27 cellular contexts compared by ENCODE assay signal in the genomic region with DNA sequence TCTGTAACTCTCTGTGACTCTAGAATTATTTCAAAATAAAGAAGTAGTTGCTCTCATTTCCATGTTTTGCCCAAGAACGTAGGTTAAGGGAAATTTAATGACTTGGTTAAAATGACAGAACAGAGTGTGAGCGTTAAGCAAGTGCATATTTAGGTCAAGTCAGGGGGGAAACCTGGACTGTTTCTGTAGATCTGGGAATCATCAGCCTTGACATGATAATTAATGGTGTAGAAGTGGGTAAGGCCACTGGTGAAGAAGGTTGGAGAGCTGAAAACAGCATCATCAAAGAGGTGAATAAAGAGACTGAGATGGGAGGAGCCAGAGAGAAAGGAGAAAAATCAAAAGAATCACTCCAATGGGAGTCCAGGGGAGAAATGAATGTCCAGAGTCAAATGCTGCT. TPM values are rescaled to one million over a fixed set of nuclear protein-coding genes. Genes with fewer than 3 reads are reported as not detected.
A peak's percentile ranks its signal among the peaks of the same experiment; 100 is the strongest.
DNase-seq lines count a peak whose midpoint lies in the region; ATAC-seq and TF ChIP-seq lines count a peak whose summit lies in the region.
"Had no signal": no experiment of that assay in that cellular context is flagged by ENCODE, and none has a peak within 500 bp of the region (broad histone marks: within the 10 kb centered on the region; RNA-seq: fewer than 3 reads in every experiment).

No MANE protein-coding gene starts in this region.

- no peaks in the 10 kb centered on the region for H3K9me3 ChIP-seq in GM23248 (ENCODE audit: low read depth)
- no peaks in the 10 kb centered on the region for H3K9me3 ChIP-seq in right cardiac atrium (ENCODE audit: control insufficient read depth, low read length)
- H3K9me3 ChIP-seq in sigmoid colon: no peaks in the 10 kb centered on the region

- H3K4me3 ChIP-seq in GM23248: no peak overlapping the region
- H3K4me3 ChIP-seq in right cardiac atrium (ENCODE audit: low read length): no peak overlapping the region
- H3K4me3 ChIP-seq in sigmoid colon: no peak overlapping the region
- H3K4me3 ChIP-seq: lung, neural progenitor cell, PC-9 had no signal

- peak overlapping the region; percentile 28; the same call in 1 of the 2 replicates for H3K9ac ChIP-seq in GM23248
- H3K9ac ChIP-seq: neural progenitor cell had no signal

- no peaks in the 10 kb centered on the region for H3K79me2 ChIP-seq in GM23248 (ENCODE audit: insufficient read depth)

- H3K36me3 ChIP-seq in GM23248 (ENCODE audit: low read depth) (no peaks in the 10 kb centered on the region), sigmoid colon (no peaks in the 10 kb centered on the region)
- H3K36me3 ChIP-seq: neural progenitor cell had no signal

- H2AFZ ChIP-seq in GM23248: 0 out of 2 replicates have a peak overlapping the region, but pooled peaks have one; percentile 48
- H2AFZ ChIP-seq: neural progenitor cell, PC-9 had no signal

- H3K4me3 Mint-ChIP-seq in activated T-cell treated with anti-CD3 and anti-CD28 coated beads, Interleukin-2, amount 50 U/mL, for 4 hours: no peak overlapping the region
- H3K4me3 Mint-ChIP-seq: activated CD4-positive, alpha-beta T cell treated with anti-CD3 and anti-CD28 coated beads, Interleukin-2, amount 10 ng/mL, durations not matched to agents 7 days and 5 days; activated naive CD4-positive, alpha-beta T cell treated with anti-CD3 and anti-CD28 coated beads for 36 hours; activated T-helper 1 cell treated with anti-CD3 and anti-CD28 coated beads, Interleukin-12 subunit alpha, Interleukin-12 subunit beta, Interleukin-2, Interleukin-4 antibody, amounts not matched to agents 30 ng/mL and 10 ng/mL and 1 ng/mL, durations not matched to agents 14 hours and 24 hours and 36 hours; B cell; CD8-positive, alpha-beta T cell; dendritic cell treated with granulocyte-macrophage colony-stimulating factor and Interleukin-4, amounts not matched to agents 40 ng/mL and 50 ng/mL, for 4 days; neural progenitor cell; stimulated activated naive B cell treated with anti-CD40 and anti-IgM and Interleukin-4, amounts not matched to agents 10 μg/mL and 1 μg/mL and 100 μg/mL, for 72 hours had no signal

- 54 to 55% methylated on average over 2 of the region's 2 CpGs for WGBS in GM23248 (ENCODE audit: low coverage in 1 of 2, low lambda C conversion rate in 2 of 2, missing lambda C conversion rate in 2 of 2), 2 experiments
- 72% methylated on average over 2 of the region's 2 CpGs for WGBS in right cardiac atrium
- 82 to 85% methylated on average over 2 of the region's 2 CpGs for WGBS in sigmoid colon, 2 donors

- no peaks in the 10 kb centered on the region for H3K36me3 Mint-ChIP-seq in activated T-cell treated with anti-CD3 and anti-CD28 coated beads, Interleukin-2, amount 50 U/mL, for 4 hours (ENCODE audit: insufficient read depth)
- H3K36me3 Mint-ChIP-seq: CD8-positive, alpha-beta T cell; neural progenitor cell had no signal

- H3K4me2 ChIP-seq in GM23248 (ENCODE audit: unreplicated experiment): no peak overlapping the region
- H3K4me2 ChIP-seq: neural progenitor cell, PC-9 had no signal

- in situ Hi-C loops in GM23248 (cut with MboI): no loop called here

- no peaks in the 10 kb centered on the region for H3K9me3 Mint-ChIP-seq in activated T-cell treated with anti-CD3 and anti-CD28 coated beads, Interleukin-2, amount 50 U/mL, for 4 hours
- H3K9me3 Mint-ChIP-seq: activated CD4-positive, alpha-beta T cell treated with anti-CD3 and anti-CD28 coated beads, Interleukin-2, amount 10 ng/mL, durations not matched to agents 7 days and 5 days; activated naive CD4-positive, alpha-beta T cell treated with anti-CD3 and anti-CD28 coated beads for 36 hours; activated T-helper 1 cell treated with anti-CD3 and anti-CD28 coated beads, Interleukin-12 subunit alpha, Interleukin-12 subunit beta, Interleukin-2, Interleukin-4 antibody, amounts not matched to agents 30 ng/mL and 10 ng/mL and 1 ng/mL, durations not matched to agents 14 hours and 24 hours and 36 hours; CD8-positive, alpha-beta T cell; dendritic cell treated with granulocyte-macrophage colony-stimulating factor and Interleukin-4, amounts not matched to agents 40 ng/mL and 50 ng/mL, for 4 days; HFFc6; neural progenitor cell; stimulated activated naive B cell treated with anti-CD40 and anti-IgM and Interleukin-4, amounts not matched to agents 10 μg/mL and 1 μg/mL and 100 μg/mL, for 72 hours had no signal

- H3K4me1 ChIP-seq in GM23248 (ENCODE audit: insufficient read depth) (peaks cover 50% of the 10 kb centered on the region), right cardiac atrium (ENCODE audit: control insufficient read depth, insufficient read depth, low read length) (peaks cover 8% of the 10 kb centered on the region), sigmoid colon (peaks cover 0 to 81% (median 68%) of the 10 kb centered on the region in 4 donors)
- H3K4me1 ChIP-seq: neural progenitor cell had no signal

- no peak for DNase-seq in GM23248
- peak; percentile 78 for DNase-seq in SK-N-DZ (ENCODE audit: low spot score)
- no peak for DNase-seq in right cardiac atrium
- DNase-seq in sigmoid colon: no peak
- DNase-seq in activated CD4-positive, alpha-beta T cell treated with anti-CD3 and anti-CD28 coated beads, Interleukin-2, amount 50 U/mL, for 4 hours: no peak
- DNase-seq in GF-D8 (lab: John Stamatoyannopoulos, UW): no peak
- no peak for DNase-seq in NCI-H1694 treated with DMSO at 0.1 percent for 48 hours (lab: John Stamatoyannopoulos, UW)
- DNase-seq in activated T-cell treated with anti-CD3 and anti-CD28 coated beads, Interleukin-2, amount 50 U/mL, for 4 hours: no peak
- DNase-seq: activated CD4-positive, alpha-beta T cell treated with anti-CD3 and anti-CD28 coated beads, Interleukin-2, amount 10 ng/mL, durations not matched to agents 7 days and 5 days; activated naive CD4-positive, alpha-beta T cell treated with anti-CD3 and anti-CD28 coated beads for 36 hours; amygdala; CD8-positive, alpha-beta T cell; central memory CD4-positive, alpha-beta T cell; GOT3; Karpas-422; NCI-H1436; NK-92 treated with Interleukin-12 subunit alpha and Interleukin-12 subunit beta, amount 100 ng/mL, for 24 hours; PC-9; SIG-M5; stimulated activated CD4-positive, alpha-beta T cell treated with anti-CD3 and anti-CD28 coated beads, Interleukin-15, amount 100 ng/mL, for 24 hours; stimulated activated naive B cell treated with anti-CD40 and anti-IgM and Interleukin-4, amounts not matched to agents 10 μg/mL and 1 μg/mL and 100 μg/mL, for 72 hours had no signal

- no peak for TF ChIP-seq CTCF in sigmoid colon (IDR thresholded peaks at IDR 0.05)

- peak overlapping the region; percentile 65 for H3K27ac ChIP-seq in GM23248
- H3K27ac ChIP-seq in right cardiac atrium (ENCODE audit: low read length): peak overlapping the region; percentile 75
- peak overlapping the region; percentile 81 to 89 (median 85) for H3K27ac ChIP-seq in sigmoid colon
- H3K27ac ChIP-seq: neural progenitor cell, PC-9 had no signal

- no peaks in the 10 kb centered on the region for H4K20me1 ChIP-seq in GM23248 (ENCODE audit: insufficient read depth)

- H3K9me2 ChIP-seq in GM23248 (ENCODE audit: insufficient read depth): no peaks in the 10 kb centered on the region

- TF ChIP-seq POLR2A in sigmoid colon (IDR thresholded peaks at IDR 0.05): no peak

- intact Hi-C loops in right cardiac atrium (cut with DNase I) (loop anchor here in 2 of 4 donors (10.0 kb wide), 1 partner anchor 50 kb away; the partner anchor contains the start of gene STK38L (in 2 of the 2)), sigmoid colon (cut with DNase I) (loop anchor here (1.0 to 10.0 kb wide), 5 partner anchors 15 to 450 kb away; partner anchors contain the start of gene MED21)

- peaks cover 51% of the 10 kb centered on the region for H3F3A ChIP-seq in GM23248 (ENCODE audit: insufficient read depth)

- H3K4me1 Mint-ChIP-seq in activated T-cell treated with anti-CD3 and anti-CD28 coated beads, Interleukin-2, amount 50 U/mL, for 4 hours (ENCODE audit: low read depth): no peaks in the 10 kb centered on the region
- H3K4me1 Mint-ChIP-seq: activated CD4-positive, alpha-beta T cell treated with anti-CD3 and anti-CD28 coated beads, Interleukin-2, amount 10 ng/mL, durations not matched to agents 7 days and 5 days; B cell; neural progenitor cell had no signal

- H3K27me3 ChIP-seq in GM23248 (replicated peaks; ENCODE audit: insufficient read depth) (no peaks in the 10 kb centered on the region), right cardiac atrium (ENCODE audit: control insufficient read depth, insufficient read depth) (no peaks in the 10 kb centered on the region), sigmoid colon (no peaks in the 10 kb centered on the region)
- H3K27me3 ChIP-seq: neural progenitor cell had no signal

- no peak for ATAC-seq in right cardiac atrium
- ATAC-seq in activated T-cell treated with anti-CD3 and anti-CD28 coated beads, Interleukin-2, amount 50 U/mL, for 4 hours: no peak
- ATAC-seq: CD8-positive, alpha-beta T cell; stimulated activated naive B cell treated with anti-CD40 and anti-IgM and Interleukin-4, amounts not matched to agents 10 μg/mL and 1 μg/mL and 100 μg/mL, for 72 hours had no signal

- H3K27me3 Mint-ChIP-seq in activated T-cell treated with anti-CD3 and anti-CD28 coated beads, Interleukin-2, amount 50 U/mL, for 4 hours (ENCODE audit: low read depth): no peaks in the 10 kb centered on the region
- H3K27me3 Mint-ChIP-seq: activated CD4-positive, alpha-beta T cell treated with anti-CD3 and anti-CD28 coated beads, Interleukin-2, amount 10 ng/mL, durations not matched to agents 7 days and 5 days; B cell; dendritic cell treated with granulocyte-macrophage colony-stimulating factor and Interleukin-4, amounts not matched to agents 40 ng/mL and 50 ng/mL, for 4 days; stimulated activated naive B cell treated with anti-CD40 and anti-IgM and Interleukin-4, amounts not matched to agents 10 μg/mL and 1 μg/mL and 100 μg/mL, for 72 hours had no signal

- TF ChIP-seq EP300 in sigmoid colon (IDR thresholded peaks at IDR 0.05): peak; percentile 73 to 94 (median 94)

RNA-seq across cellular contexts. Expression of gene STK38L, which starts 49.4 kb away (rescaled TPM):
- total RNA-seq in GM23248 (2014; rRNA removed; shearing (Covaris generic)): 16.8 and 38.7 TPM in 2 replicates
- polyA plus RNA-seq in GM23248 (2016; fragmentation: Nextera tagmentation; extraction: Ambion mirVana) (16.0 and 19.9 TPM in 2 replicates), right cardiac atrium (19.5 TPM), sigmoid colon (10 to 100 TPM; 16.8 to 20.1 (median 17.4) TPM)
- polyA plus RNA-seq in SK-N-DZ (2014; cell fraction: cytosol; rRNA removed): 20.5 and 21.1 TPM in 2 replicates
- polyA plus RNA-seq in SK-N-DZ (2014; cell fraction: nucleus; rRNA removed): 25.2 and 27.7 TPM in 2 replicates
- total RNA-seq in right cardiac atrium (100 to 1,000 TPM in 1 of 4 donors, 10 to 100 TPM in 3; 59.1 to 160 (median 63.7) TPM), sigmoid colon (10 to 100 TPM; 67.3 to 86.2 (median 78.3) TPM)
- 10 to 100 TPM; 20.0 to 22.4 (median 22.3) TPM for total RNA-seq in activated T-cell treated with anti-CD3 and anti-CD28 coated beads, Interleukin-2, amount 50 U/mL, for 4 hours
